21 cellular contexts compared by ENCODE assay signal in genomic region chr6:29561618-29562181, GRCh38. TPM values are rescaled to one million over a fixed set of nuclear protein-coding genes. Genes with fewer than 3 reads are reported as not detected.
DNase-seq lines count a peak whose midpoint lies in the region; ATAC-seq and TF ChIP-seq lines count a peak whose summit lies in the region.
"Had no signal": no experiment of that assay in that cellular context is flagged by ENCODE, and none has a peak within 500 bp of the region (broad histone marks: within the 10 kb centered on the region; RNA-seq: fewer than 3 reads in every experiment).

No MANE protein-coding gene starts in this region.

- H3K4me3 Mint-ChIP-seq in activated CD8-positive, alpha-beta T cell treated with anti-CD3 and anti-CD28 coated beads for 36 hours = no peak overlapping the region
- no peak overlapping the region for H3K4me3 Mint-ChIP-seq in activated CD8-positive, alpha-beta T cell treated with anti-CD3 and anti-CD28 coated beads, Interleukin-2, amount 10 ng/mL, durations not matched to agents 7 days and 5 days
- no peak overlapping the region for H3K4me3 Mint-ChIP-seq in activated naive CD8-positive, alpha-beta T cell treated with anti-CD3 and anti-CD28 coated beads for 36 hours
- H3K4me3 Mint-ChIP-seq: B cell, CD14-positive monocyte had no signal

- CTCF ChIA-PET in activated CD8-positive, alpha-beta T cell treated with anti-CD3 and anti-CD28 coated beads for 36 hours (lab: Charles Lee) = no interaction called here
- CTCF ChIA-PET in activated CD8-positive, alpha-beta T cell treated with anti-CD3 and anti-CD28 coated beads, Interleukin-2, amount 10 ng/mL, durations not matched to agents 7 days and 5 days (lab: Charles Lee) = no interaction called here
- CTCF ChIA-PET in PC-9 (lab: Charles Lee) = no interaction called here

- H3K4me1 ChIP-seq in KMS-11 (ENCODE audit: low read depth, poor library complexity, severe bottlenecking) (peaks cover 31% of the 10 kb centered on the region), PC-9 (replicated peaks; ENCODE audit: insufficient read depth) (no peaks in the 10 kb centered on the region)

- no peaks in the 10 kb centered on the region for H3K79me2 ChIP-seq in KMS-11 (ENCODE audit: insufficient read depth, low read depth)
- H3K79me2 ChIP-seq in PC-9 (ENCODE audit: low read depth) = no peaks in the 10 kb centered on the region

- H4K20me1 ChIP-seq in KMS-11 (ENCODE audit: insufficient read depth) (no peaks in the 10 kb centered on the region), PC-9 (ENCODE audit: insufficient read depth) (no peaks in the 10 kb centered on the region)

- H3K4me2 ChIP-seq in KMS-11 (peak overlapping the region; percentile 70), PC-9 (no peak overlapping the region)

- H2AFZ ChIP-seq in KMS-11 (ENCODE audit: low read depth) = no peak overlapping the region
- no peak overlapping the region for H2AFZ ChIP-seq in PC-9

- H3K36me3 ChIP-seq in KMS-11 (ENCODE audit: insufficient read depth) (no peaks in the 10 kb centered on the region), PC-9 (ENCODE audit: low read depth) (no peaks in the 10 kb centered on the region)

- POLR2A ChIA-PET in activated CD8-positive, alpha-beta T cell treated with anti-CD3 and anti-CD28 coated beads for 36 hours (lab: Charles Lee) = no interaction called here
- POLR2A ChIA-PET in activated CD8-positive, alpha-beta T cell treated with anti-CD3 and anti-CD28 coated beads, Interleukin-2, amount 10 ng/mL, durations not matched to agents 7 days and 5 days (lab: Charles Lee) = no interaction called here
- POLR2A ChIA-PET in PC-9 (lab: Charles Lee; ENCODE audit: unreplicated experiment) = no interaction called here

- no peak for ATAC-seq in activated CD8-positive, alpha-beta T cell treated with anti-CD3 and anti-CD28 coated beads for 36 hours
- no peak for ATAC-seq in activated CD8-positive, alpha-beta T cell treated with anti-CD3 and anti-CD28 coated beads, Interleukin-2, amount 10 ng/mL, durations not matched to agents 7 days and 5 days

- H3K36me3 Mint-ChIP-seq in activated CD8-positive, alpha-beta T cell treated with anti-CD3 and anti-CD28 coated beads for 36 hours (ENCODE audit: low read depth) = no peaks in the 10 kb centered on the region
- no peaks in the 10 kb centered on the region for H3K36me3 Mint-ChIP-seq in activated CD8-positive, alpha-beta T cell treated with anti-CD3 and anti-CD28 coated beads, Interleukin-2, amount 10 ng/mL, durations not matched to agents 7 days and 5 days (ENCODE audit: low read depth)
- H3K36me3 Mint-ChIP-seq in activated naive CD8-positive, alpha-beta T cell treated with anti-CD3 and anti-CD28 coated beads for 36 hours = peaks cover 1% of the 10 kb centered on the region
- H3K36me3 Mint-ChIP-seq: CD14-positive monocyte had no signal

- no peak overlapping the region for H3K9ac ChIP-seq in KMS-11

- no peaks in the 10 kb centered on the region for H3K9me3 Mint-ChIP-seq in activated CD8-positive, alpha-beta T cell treated with anti-CD3 and anti-CD28 coated beads for 36 hours
- H3K9me3 Mint-ChIP-seq in activated CD8-positive, alpha-beta T cell treated with anti-CD3 and anti-CD28 coated beads, Interleukin-2, amount 10 ng/mL, durations not matched to agents 7 days and 5 days (ENCODE audit: insufficient read depth) = no peaks in the 10 kb centered on the region
- H3K9me3 Mint-ChIP-seq in activated naive CD8-positive, alpha-beta T cell treated with anti-CD3 and anti-CD28 coated beads for 36 hours = no peaks in the 10 kb centered on the region

- no TSS peak for BruUV-seq in PC-9 (replicated peaks; lab: Mats Ljungman, UMichigan)

- no peak for TF ChIP-seq CTCF in activated CD8-positive, alpha-beta T cell treated with anti-CD3 and anti-CD28 coated beads for 36 hours (IDR thresholded peaks at IDR 0.05)
- TF ChIP-seq CTCF in KMS-11 (conservative IDR thresholded peaks at IDR 0.05; ENCODE audit: low read depth, low read length) (no peak), PC-9 (conservative IDR thresholded peaks at IDR 0.05) (no peak)

- intact Hi-C loops in activated CD8-positive, alpha-beta T cell treated with anti-CD3 and anti-CD28 coated beads for 36 hours (cut with micrococcal nuclease) = no loop called here
- intact Hi-C loops in PC-9 (cut with micrococcal nuclease; ENCODE audit: unreplicated experiment) = no loop called here

- no peaks in the 10 kb centered on the region for H3K27me3 ChIP-seq in KMS-11 (ENCODE audit: insufficient read depth, low read depth)
- H3K27me3 ChIP-seq in PC-9 (ENCODE audit: insufficient read depth, low read depth) = peaks cover 23% of the 10 kb centered on the region

- H3K4me3 ChIP-seq in KMS-11 (IDR thresholded peaks at IDR 0.05; ENCODE audit: insufficient read depth, low read depth, low read length) = no peak overlapping the region
- H3K4me3 ChIP-seq in PC-9 = no peak overlapping the region

- H3K4me1 Mint-ChIP-seq in activated CD8-positive, alpha-beta T cell treated with anti-CD3 and anti-CD28 coated beads for 36 hours (ENCODE audit: low read depth) = peaks cover 14% of the 10 kb centered on the region
- peaks cover 4% of the 10 kb centered on the region for H3K4me1 Mint-ChIP-seq in activated CD8-positive, alpha-beta T cell treated with anti-CD3 and anti-CD28 coated beads, Interleukin-2, amount 10 ng/mL, durations not matched to agents 7 days and 5 days (ENCODE audit: low read depth)
- peaks cover 8% of the 10 kb centered on the region for H3K4me1 Mint-ChIP-seq in activated naive CD8-positive, alpha-beta T cell treated with anti-CD3 and anti-CD28 coated beads for 36 hours

- H3K9me2 ChIP-seq in PC-9 (ENCODE audit: insufficient read depth) = no peaks in the 10 kb centered on the region

- DNase-seq in activated CD8-positive, alpha-beta T cell treated with anti-CD3 and anti-CD28 coated beads for 36 hours = no peak
- no peak for DNase-seq in activated CD8-positive, alpha-beta T cell treated with anti-CD3 and anti-CD28 coated beads, Interleukin-2, amount 10 ng/mL, durations not matched to agents 7 days and 5 days
- no peak for DNase-seq in activated naive CD8-positive, alpha-beta T cell treated with anti-CD3 and anti-CD28 coated beads for 36 hours
- DNase-seq in kidney tubule cell (ENCODE audit: low spot score) (peak; percentile 20), PC-9 (no peak), germinal center (ENCODE audit: low spot score) (no peak)
- no peak for DNase-seq in activated CD4-positive, alpha-beta T cell treated with anti-CD3 and anti-CD28 coated beads for 4 hours
- DNase-seq: DMS153, NCI-H1092, NCI-H1436 treated with DMSO at 0.1 percent for 48 hours, NCI-H1930, NCI-H2171, NCI-H345, NCI-H524, NCI-H82, Right ventricle myocardium superior had no signal

- peaks cover 51% of the 10 kb centered on the region for H3K27me3 Mint-ChIP-seq in activated CD8-positive, alpha-beta T cell treated with anti-CD3 and anti-CD28 coated beads for 36 hours
- H3K27me3 Mint-ChIP-seq in activated CD8-positive, alpha-beta T cell treated with anti-CD3 and anti-CD28 coated beads, Interleukin-2, amount 10 ng/mL, durations not matched to agents 7 days and 5 days (ENCODE audit: low read depth) = peaks cover 44% of the 10 kb centered on the region
- H3K27me3 Mint-ChIP-seq in activated naive CD8-positive, alpha-beta T cell treated with anti-CD3 and anti-CD28 coated beads for 36 hours = peaks cover 41% of the 10 kb centered on the region

- no peaks in the 10 kb centered on the region for H3F3A ChIP-seq in PC-9 (ENCODE audit: insufficient read depth, low read depth)

- peak overlapping the region; percentile 43 for H3K27ac Mint-ChIP-seq in activated CD8-positive, alpha-beta T cell treated with anti-CD3 and anti-CD28 coated beads for 36 hours
- no peak overlapping the region for H3K27ac Mint-ChIP-seq in activated CD8-positive, alpha-beta T cell treated with anti-CD3 and anti-CD28 coated beads, Interleukin-2, amount 10 ng/mL, durations not matched to agents 7 days and 5 days
- H3K27ac Mint-ChIP-seq in activated naive CD8-positive, alpha-beta T cell treated with anti-CD3 and anti-CD28 coated beads for 36 hours = peak overlapping the region; percentile 63
- H3K27ac Mint-ChIP-seq: B cell, CD14-positive monocyte had no signal

- H3K9me3 ChIP-seq in PC-9 (ENCODE audit: insufficient read depth, low read depth) = no peaks in the 10 kb centered on the region

- no peak overlapping the region for H3K27ac ChIP-seq in KMS-11
- no peak overlapping the region for H3K27ac ChIP-seq in PC-9

RNA-seq across cellular contexts. Expression of gene UBD, which starts 2.2 kb away (rescaled TPM):
- total RNA-seq in activated CD8-positive, alpha-beta T cell treated with anti-CD3 and anti-CD28 coated beads for 36 hours = under 1 TPM; 0.50 to 0.67 TPM
- not detected for total RNA-seq in activated CD8-positive, alpha-beta T cell treated with anti-CD3 and anti-CD28 coated beads, Interleukin-2, amount 10 ng/mL, durations not matched to agents 7 days and 5 days
- 1 to 10 TPM; 2.3 to 2.6 TPM for total RNA-seq in activated naive CD8-positive, alpha-beta T cell treated with anti-CD3 and anti-CD28 coated beads for 36 hours
- not detected in 2 replicates for total RNA-seq in PC-9 (2021)
- total RNA-seq: A172, B cell, H1 had no signal

RNA-seq across cellular contexts. Expression of gene OR2H2, which starts 23.2 kb away (rescaled TPM):
- total RNA-seq in activated CD8-positive, alpha-beta T cell treated with anti-CD3 and anti-CD28 coated beads for 36 hours = not detected
- total RNA-seq in activated CD8-positive, alpha-beta T cell treated with anti-CD3 and anti-CD28 coated beads, Interleukin-2, amount 10 ng/mL, durations not matched to agents 7 days and 5 days = not detected
- not detected for total RNA-seq in activated naive CD8-positive, alpha-beta T cell treated with anti-CD3 and anti-CD28 coated beads for 36 hours
- total RNA-seq in PC-9 (2021) = not detected in 2 replicates
- total RNA-seq: A172, B cell, H1, Right ventricle myocardium superior had no signal
